ENCODE assay signal across 19 cellular contexts in genomic region chr5:148855249-148856008, GRCh38. TPM values are rescaled to one million over a fixed set of nuclear protein-coding genes. Genes with fewer than 3 reads are reported as not detected.
A peak's percentile ranks its signal among the peaks of the same experiment; 100 is the strongest.
DNase-seq lines count a peak whose midpoint lies in the region; ATAC-seq and TF ChIP-seq lines count a peak whose summit lies in the region.
"Had no signal": no experiment of that assay in that cellular context is flagged by ENCODE, and none has a peak within 500 bp of the region (broad histone marks: within the 10 kb centered on the region; RNA-seq: fewer than 3 reads in every experiment).

No MANE protein-coding gene starts in this region.

- no peaks in the 10 kb centered on the region for H3K36me3 Mint-ChIP-seq in MCF 10A (ENCODE audit: insufficient read depth, unreplicated experiment)
- H3K36me3 Mint-ChIP-seq: brain had no signal

- H3K36me3 ChIP-seq in mammary epithelial cell (ENCODE audit: insufficient read depth, low read length) (no peaks in the 10 kb centered on the region), KMS-11 (ENCODE audit: insufficient read depth) (no peaks in the 10 kb centered on the region)
- H3K36me3 ChIP-seq: thoracic aorta had no signal

- WGBS in mammary epithelial cell (ENCODE audit: low coverage, missing lambda C conversion rate): 94% methylated on average over 5 of the region's 5 CpGs

- H3K4me3 ChIP-seq in mammary epithelial cell (replicated peaks in 1 of 3; ENCODE audit: insufficient read depth in 1 of 3, low read depth in 2 of 3, low read length in 3 of 3): no peak overlapping the region
- H3K4me3 ChIP-seq in KMS-11 (IDR thresholded peaks at IDR 0.05; ENCODE audit: insufficient read depth, low read depth, low read length): no peak overlapping the region
- H3K4me3 ChIP-seq: thoracic aorta had no signal

- H3K9me3 Mint-ChIP-seq in MCF 10A (ENCODE audit: unreplicated experiment): no peaks in the 10 kb centered on the region
- H3K9me3 Mint-ChIP-seq in stimulated activated naive CD8-positive, alpha-beta T cell treated with anti-CD3 and anti-CD28 coated beads, Interleukin-15, amount 100 ng/mL, for 72 hours: no peaks in the 10 kb centered on the region
- H3K9me3 Mint-ChIP-seq: activated T-helper 2 cell treated with anti-CD3 and anti-CD28 coated beads, Interferon-gamma antibody, Interleukin-2, Interleukin-4, amounts not matched to agents 10 μg/mL and 5 μg/mL and 100 μg/mL, durations not matched to agents 14 hours and 24 hours and 36 hours; brain; memory B cell had no signal

- H3K27me3 Mint-ChIP-seq in MCF 10A (ENCODE audit: insufficient read depth, unreplicated experiment): no peaks in the 10 kb centered on the region
- H3K27me3 Mint-ChIP-seq in stimulated activated naive CD8-positive, alpha-beta T cell treated with anti-CD3 and anti-CD28 coated beads, Interleukin-15, amount 100 ng/mL, for 72 hours: no peaks in the 10 kb centered on the region
- H3K27me3 Mint-ChIP-seq: memory B cell had no signal

- no peak overlapping the region for H3K4me2 ChIP-seq in mammary epithelial cell (ENCODE audit: insufficient read depth, low read depth, low read length)
- H3K4me2 ChIP-seq in KMS-11: peak overlapping the region; percentile 89

- DNase-seq in MCF 10A (ENCODE audit: unreplicated experiment) (peak; percentile 23), mammary epithelial cell (no peak), fibroblast of gingiva (ENCODE audit: low read depth) (peak; percentile 65), amygdala (lab: John Stamatoyannopoulos, UW) (no peak), Kasumi-1 (lab: John Stamatoyannopoulos, UW) (no peak), epidermal melanocyte (ENCODE audit: insufficient read length, low spot score) (no peak)
- DNase-seq in stimulated activated naive CD8-positive, alpha-beta T cell treated with anti-CD3 and anti-CD28 coated beads, Interleukin-15, amount 100 ng/mL, for 72 hours: no peak
- DNase-seq: activated CD4-positive, CD25-positive, alpha-beta regulatory T cell; DMS79 treated with DMSO at 0.1 percent for 48 hours; foreskin keratinocyte; NCI-H1436; NCI-H345; nucleus accumbens; stimulated activated CD4-positive, alpha-beta T cell treated with anti-CD3 and anti-CD28 coated beads, Interleukin-12 subunit alpha, Interleukin-12 subunit beta, amount 100 ng/mL, for 4 hours had no signal

- H4K20me1 ChIP-seq in mammary epithelial cell (ENCODE audit: insufficient read depth, low read length): no peaks in the 10 kb centered on the region
- no peaks in the 10 kb centered on the region for H4K20me1 ChIP-seq in KMS-11 (ENCODE audit: insufficient read depth)

- H3K27ac ChIP-seq in mammary epithelial cell (ENCODE audit: insufficient read depth, low read depth, low read length) (no peak overlapping the region), KMS-11 (no peak overlapping the region)
- H3K27ac ChIP-seq: foreskin keratinocyte had no signal

- in situ Hi-C loops in mammary epithelial cell (cut with MboI; ENCODE audit: low sequenced_read_pairs in 2 of 2): no loop called here

- H3K27me3 ChIP-seq in mammary epithelial cell (ENCODE audit: insufficient read depth, low read length): no peaks in the 10 kb centered on the region
- no peaks in the 10 kb centered on the region for H3K27me3 ChIP-seq in KMS-11 (ENCODE audit: insufficient read depth, low read depth)
- H3K27me3 ChIP-seq: foreskin keratinocyte had no signal

- dilution Hi-C loops in mammary epithelial cell (cut with HindIII; ENCODE audit: low sequenced_read_pairs): no loop called here

- TF ChIP-seq CTCF in MCF 10A (IDR thresholded peaks at IDR 0.05; ENCODE audit: unreplicated experiment) (no peak), mammary epithelial cell (conservative IDR thresholded peaks at IDR 0.05 in 1 of 2, IDR thresholded peaks at IDR 0.05 in 1 of 2; ENCODE audit: extremely low read depth in 1 of 2, insufficient read depth in 1 of 2, low read depth in 1 of 2, low read length in 2 of 2) (no peak), KMS-11 (conservative IDR thresholded peaks at IDR 0.05; ENCODE audit: low read depth, low read length) (no peak)

- H3K79me2 ChIP-seq in mammary epithelial cell (ENCODE audit: insufficient read depth, low read length) (no peaks in the 10 kb centered on the region), KMS-11 (ENCODE audit: insufficient read depth, low read depth) (peaks cover 19% of the 10 kb centered on the region; the same call in 1 of the 2 replicates)

- H3K9ac ChIP-seq in mammary epithelial cell (ENCODE audit: insufficient read depth, low read length) (no peak overlapping the region), KMS-11 (no peak overlapping the region)

- H3K4me1 Mint-ChIP-seq in MCF 10A (ENCODE audit: insufficient read depth, unreplicated experiment): peaks cover 14% of the 10 kb centered on the region
- peaks cover 22% of the 10 kb centered on the region for H3K4me1 Mint-ChIP-seq in stimulated activated naive CD8-positive, alpha-beta T cell treated with anti-CD3 and anti-CD28 coated beads, Interleukin-15, amount 100 ng/mL, for 72 hours
- H3K4me1 Mint-ChIP-seq: memory B cell had no signal

- H3K27ac Mint-ChIP-seq in MCF 10A (ENCODE audit: low read depth, unreplicated experiment): no peak overlapping the region
- no peak overlapping the region for H3K27ac Mint-ChIP-seq in stimulated activated naive CD8-positive, alpha-beta T cell treated with anti-CD3 and anti-CD28 coated beads, Interleukin-15, amount 100 ng/mL, for 72 hours
- H3K27ac Mint-ChIP-seq: activated T-helper 2 cell treated with anti-CD3 and anti-CD28 coated beads, Interferon-gamma antibody, Interleukin-2, Interleukin-4, amounts not matched to agents 10 μg/mL and 5 μg/mL and 100 μg/mL, durations not matched to agents 14 hours and 24 hours and 36 hours; brain; memory B cell had no signal

- no peaks in the 10 kb centered on the region for H3K9me3 ChIP-seq in mammary epithelial cell (replicated peaks; ENCODE audit: insufficient read depth, low read length)
- H3K9me3 ChIP-seq: thoracic aorta had no signal

- POLR2A ChIA-PET in MCF 10A (lab: Yijun Ruan, JAX): interaction anchor here (0.7 kb wide), 1 partner anchor 60 kb away, joined by 3 read pairs; no protein-coding TSS in a partner anchor

- intact Hi-C loops in MCF 10A (cut with micrococcal nuclease): no loop called here
- intact Hi-C loops in mammary epithelial cell (cut with micrococcal nuclease): no loop called here

- H2AFZ ChIP-seq in mammary epithelial cell (ENCODE audit: low read depth, low read length): no peak overlapping the region
- H2AFZ ChIP-seq in KMS-11 (ENCODE audit: low read depth): no peak overlapping the region

- peak; percentile 46 for ATAC-seq in stimulated activated naive CD8-positive, alpha-beta T cell treated with anti-CD3 and anti-CD28 coated beads, Interleukin-15, amount 100 ng/mL, for 72 hours
- ATAC-seq: foreskin keratinocyte had no signal

- H3K4me3 Mint-ChIP-seq in MCF 10A (ENCODE audit: unreplicated experiment): no peak overlapping the region
- no peak overlapping the region for H3K4me3 Mint-ChIP-seq in stimulated activated naive CD8-positive, alpha-beta T cell treated with anti-CD3 and anti-CD28 coated beads, Interleukin-15, amount 100 ng/mL, for 72 hours
- H3K4me3 Mint-ChIP-seq: brain, memory B cell had no signal

- no TSS peak for BruUV-seq in MCF 10A (replicated peaks; lab: Mats Ljungman, UMichigan)
- BruUV-seq in mammary epithelial cell (replicated peaks; lab: Mats Ljungman, UMichigan): no TSS peak

- CTCF ChIA-PET in MCF 10A (lab: Yijun Ruan, JAX): no interaction called here
- CTCF ChIA-PET in mammary epithelial cell (lab: Charles Lee; ENCODE audit: low non-redundant PET): no interaction called here

- no peaks in the 10 kb centered on the region for H3K4me1 ChIP-seq in mammary epithelial cell (ENCODE audit: insufficient read depth, low read length)
- H3K4me1 ChIP-seq in KMS-11 (ENCODE audit: low read depth, poor library complexity, severe bottlenecking): peaks cover 61% of the 10 kb centered on the region
- H3K4me1 ChIP-seq: foreskin keratinocyte had no signal

RNA-seq across cellular contexts. Expression of gene ADRB2, which starts 29.0 kb away (rescaled TPM):
- total RNA-seq in MCF 10A (2022): 6.9 and 9.5 TPM in 2 replicates
- 10 to 100 TPM in 1 of 2 donors, 1 to 10 TPM in 1; 4.8 to 14.8 TPM for total RNA-seq in mammary epithelial cell
- polyA plus RNA-seq in mammary epithelial cell: 9.5 TPM
- polyA minus RNA-seq in mammary epithelial cell: 14.4 TPM

Comparison
In these comparisons a context has a peak if more than half of its experiments do, and no peak if none do; other contexts are left out.
1. DNase-seq: peak in MCF 10A (single experiment) and fibroblast of gingiva (single experiment); none in mammary epithelial cell (single experiment), stimulated activated naive CD8-positive, alpha-beta T cell treated with anti-CD3 and anti-CD28 coated beads, Interleukin-15, amount 100 ng/mL, for 72 hours (0 of 2), amygdala (0 of 56), Kasumi-1 (0 of 2) and epidermal melanocyte (single experiment).